ENCODE assay signal across 22 cellular contexts in the genomic region with DNA sequence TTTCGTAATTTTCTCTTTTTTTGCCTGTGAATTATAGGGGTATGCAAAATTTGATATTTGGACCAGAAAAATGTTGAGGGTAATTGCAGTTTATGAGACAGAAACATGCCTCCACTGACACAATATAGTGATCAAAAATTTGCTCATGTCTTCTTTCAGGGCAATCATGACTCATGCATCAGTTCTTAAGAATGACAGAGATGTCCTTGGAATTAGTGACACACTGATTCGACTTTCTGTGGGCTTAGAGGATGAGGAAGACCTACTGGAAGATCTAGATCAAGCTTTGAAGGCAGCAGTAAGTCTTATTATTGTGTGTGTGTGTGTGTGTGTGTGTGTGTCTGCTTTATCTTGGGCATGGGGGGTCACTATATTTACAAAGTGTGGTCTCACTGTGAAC. TPM values are rescaled to one million over a fixed set of nuclear protein-coding genes. Genes with fewer than 3 reads are reported as not detected.
DNase-seq lines count a peak whose midpoint lies in the region; ATAC-seq, FAIRE-seq and TF ChIP-seq lines count a peak whose summit lies in the region.
"Had no signal": no experiment of that assay in that cellular context is flagged by ENCODE, and none has a peak within 500 bp of the region (broad histone marks: within the 10 kb centered on the region; RNA-seq: fewer than 3 reads in every experiment).

No MANE protein-coding gene starts in this region.

- H4K20me1 ChIP-seq in endothelial cell of umbilical vein (replicated peaks; ENCODE audit: control insufficient read depth, extremely low read depth, insufficient read depth, low read length) = no peaks in the 10 kb centered on the region

- H3K27me3 ChIP-seq in endothelial cell of umbilical vein (ENCODE audit: control insufficient read depth in 2 of 2, insufficient read depth in 2 of 2, low read length in 2 of 2) = no peaks in the 10 kb centered on the region
- H3K27me3 ChIP-seq: thyroid gland had no signal

- H3K27ac Mint-ChIP-seq in activated naive CD4-positive, alpha-beta T cell treated with anti-CD3 and anti-CD28 coated beads, Interleukin-2, amount 50 U/mL, for 72 hours = peak overlapping the region in 1 of 2 donors; percentile 5
- H3K27ac Mint-ChIP-seq: activated naive CD4-positive, alpha-beta T cell treated with anti-CD3 and anti-CD28 coated beads, Interleukin-2, amount 50 U/mL, for 24 hours; mesothelial cell of epicardium; nephron progenitor cell; stimulated activated naive B cell treated with anti-CD40 and anti-IgM and Interleukin-4, amounts not matched to agents 10 μg/mL and 1 μg/mL and 100 μg/mL, for 72 hours had no signal

- TF ChIP-seq CTCF in endothelial cell of umbilical vein (IDR thresholded peaks at IDR 0.05; ENCODE audit: extremely low read depth in 1 of 2, insufficient read depth in 1 of 2, low read depth in 1 of 2, low read length in 2 of 2) = no peak
- TF ChIP-seq CTCF in GM13977 (IDR thresholded peaks at IDR 0.05; ENCODE audit: extremely low read depth, insufficient read depth, missing control alignments) = no peak

- ATAC-seq in activated naive CD4-positive, alpha-beta T cell treated with anti-CD3 and anti-CD28 coated beads, Interleukin-2, amount 50 U/mL, for 72 hours = peak; percentile 90 to 94
- ATAC-seq: left lobe of liver; stimulated activated naive B cell treated with anti-CD40 and anti-IgM and Interleukin-4, amounts not matched to agents 10 μg/mL and 1 μg/mL and 100 μg/mL, for 72 hours had no signal

- no TSS peak for BruUV-seq in endothelial cell of umbilical vein (replicated peaks; lab: Mats Ljungman, UMichigan)

- intact Hi-C loops in endothelial cell of umbilical vein (cut with micrococcal nuclease) = no loop called here

- H3K4me3 ChIP-seq in endothelial cell of umbilical vein (replicated peaks in 1 of 3; ENCODE audit: insufficient read depth in 1 of 3, low read depth in 1 of 3, low read length in 3 of 3) = no peak overlapping the region
- H3K4me3 ChIP-seq: SK-N-MC, thyroid gland had no signal

- H3K4me1 ChIP-seq in endothelial cell of umbilical vein (ENCODE audit: control insufficient read depth, extremely low read depth, insufficient read depth, low read length) = peaks cover 13% of the 10 kb centered on the region

- H3K79me2 ChIP-seq in endothelial cell of umbilical vein (ENCODE audit: control insufficient read depth, insufficient read depth, low read length) = no peaks in the 10 kb centered on the region

- H3K36me3 Mint-ChIP-seq in activated naive CD4-positive, alpha-beta T cell treated with anti-CD3 and anti-CD28 coated beads, Interleukin-2, amount 50 U/mL, for 72 hours = no peaks in the 10 kb centered on the region

- H3K9me3 Mint-ChIP-seq in activated naive CD4-positive, alpha-beta T cell treated with anti-CD3 and anti-CD28 coated beads, Interleukin-2, amount 50 U/mL, for 72 hours = no peaks in the 10 kb centered on the region
- H3K9me3 Mint-ChIP-seq: activated naive CD4-positive, alpha-beta T cell treated with anti-CD3 and anti-CD28 coated beads, Interleukin-2, amount 50 U/mL, for 24 hours; mesothelial cell of epicardium; nephron progenitor cell; stimulated activated naive B cell treated with anti-CD40 and anti-IgM and Interleukin-4, amounts not matched to agents 10 μg/mL and 1 μg/mL and 100 μg/mL, for 72 hours had no signal

- H3K9me3 ChIP-seq in endothelial cell of umbilical vein (replicated peaks; ENCODE audit: control insufficient read depth, insufficient read depth, low read length) = no peaks in the 10 kb centered on the region
- H3K9me3 ChIP-seq: thyroid gland had no signal

- in situ Hi-C loops in GM13977 (cut with MboI; ENCODE audit: low pct_unique_long_range_greater_than_20kb, low sequenced_read_pairs, unreplicated experiment) = no loop called here

- dilution Hi-C loops in endothelial cell of umbilical vein (cut with MboI; ENCODE audit: extremely low pct_ligation_motif_present, low sequenced_read_pairs) = no loop called here

- no peak overlapping the region for H3K9ac ChIP-seq in endothelial cell of umbilical vein (replicated peaks; ENCODE audit: extremely low read depth, insufficient read depth, low read length)

- no peak overlapping the region for H3K27ac ChIP-seq in endothelial cell of umbilical vein (ENCODE audit: insufficient read depth, low read depth, low read length)
- H3K27ac ChIP-seq: SK-N-MC, thyroid gland had no signal

- POLR2A ChIA-PET in endothelial cell of umbilical vein (lab: Charles Lee) = no interaction called here

- FAIRE-seq in endothelial cell of umbilical vein (lab: Jason Lieb, UNC) = no peak

- H3K4me2 ChIP-seq in endothelial cell of umbilical vein (ENCODE audit: insufficient read depth, low read length) = no peak overlapping the region

- CTCF ChIA-PET in endothelial cell of umbilical vein (lab: Charles Lee) = no interaction called here

- H3K9me1 ChIP-seq in endothelial cell of umbilical vein (replicated peaks; ENCODE audit: control insufficient read depth, extremely low read depth, insufficient read depth, low read length) = no peaks in the 10 kb centered on the region

- no peak overlapping the region for H2AFZ ChIP-seq in endothelial cell of umbilical vein (ENCODE audit: low read depth, low read length)

- no peak for TF ChIP-seq POLR2A in endothelial cell of umbilical vein (IDR thresholded peaks at IDR 0.05; ENCODE audit: low read depth, low read length)

- no peak for DNase-seq in activated naive CD4-positive, alpha-beta T cell treated with anti-CD3 and anti-CD28 coated beads, Interleukin-2, amount 50 U/mL, for 72 hours (ENCODE audit: low spot score in 2 of 2)
- DNase-seq in activated naive CD4-positive, alpha-beta T cell (lab: John Stamatoyannopoulos, UW) = no peak
- DNase-seq in M059J (ENCODE audit: low read depth) (peak; percentile 26), endothelial cell of umbilical vein (ENCODE audit: low read depth, low spot score) (no peak), GM13977 (ENCODE audit: low spot score) (no peak), NCI-H446 treated with DMSO at 0.1 percent for 48 hours (lab: John Stamatoyannopoulos, UW) (no peak), putamen (ENCODE audit: low spot score) (no peak)
- DNase-seq: activated CD8-positive, alpha-beta memory T cell treated with anti-CD3 and anti-CD28 coated beads, Interleukin-2, amount 50 U/mL, for 4 hours; COR-L47; effector CD8-positive, alpha-beta T cell; glutamatergic neuron; NCI-H1417 treated with DMSO at 0.1 percent for 48 hours; NCI-H2107; NCI-H510A treated with DMSO at 0.1 percent for 48 hours; nephron progenitor cell; RPMI8226; stimulated activated naive B cell treated with anti-CD40 and anti-IgM and Interleukin-4, amounts not matched to agents 10 μg/mL and 1 μg/mL and 100 μg/mL, for 72 hours; thyroid gland had no signal

- H3K36me3 ChIP-seq in endothelial cell of umbilical vein (ENCODE audit: control insufficient read depth in 2 of 2, extremely low read depth in 1 of 2, insufficient read depth in 2 of 2, low read length in 2 of 2) = no peaks in the 10 kb centered on the region

TF ChIP-seq in endothelial cell of umbilical vein, 7 proteins besides CTCF, POLR2A, EP300 and RAD21:
- no peak for TF ChIP-seq GATA2 (IDR thresholded peaks at IDR 0.05; ENCODE audit: insufficient read depth, insufficient read length, low read depth, low read length)
- TF ChIP-seq POLR2AphosphoS5 (IDR thresholded peaks at IDR 0.05; ENCODE audit: insufficient read depth, low read depth, low read length) = no peak
- TF ChIP-seq FOS (IDR thresholded peaks at IDR 0.05; ENCODE audit: borderline replicate concordance, insufficient read depth, low read length) = peak; percentile 13
- TF ChIP-seq EZH2 (IDR thresholded peaks at IDR 0.05; ENCODE audit: borderline replicate concordance, low read depth, low read length, severe bottlenecking) = no peak
- TF ChIP-seq JUN (IDR thresholded peaks at IDR 0.05; ENCODE audit: borderline replicate concordance, insufficient read depth, insufficient read length, low read depth) = peak; percentile 17
- TF ChIP-seq, protein P1, sequence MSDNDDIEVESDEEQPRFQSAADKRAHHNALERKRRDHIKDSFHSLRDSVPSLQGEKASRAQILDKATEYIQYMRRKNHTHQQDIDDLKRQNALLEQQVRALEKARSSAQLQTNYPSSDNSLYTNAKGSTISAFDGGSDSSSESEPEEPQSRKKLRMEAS (IDR thresholded peaks at IDR 0.05; ENCODE audit: insufficient read depth, insufficient read length) = no peak
- no peak for TF ChIP-seq MYC (IDR thresholded peaks at IDR 0.05; ENCODE audit: low read depth, low read length)
TF ChIP-seq in endothelial cell of umbilical vein: peak in this region for 2.

RNA-seq across cellular contexts. Expression of gene CTH, which starts 27.5 kb away (rescaled TPM):
- total RNA-seq in activated naive CD4-positive, alpha-beta T cell treated with anti-CD3 and anti-CD28 coated beads, Interleukin-2, amount 50 U/mL, for 72 hours = 10 to 100 TPM; 12.0 to 12.8 TPM
- total RNA-seq in M059J (2014; rRNA removed; shearing (Covaris generic)) = 3.7 and 5.9 TPM in 2 replicates
- total RNA-seq in endothelial cell of umbilical vein = 2.6 and 3.2 TPM in 2 replicates
- polyA plus RNA-seq in endothelial cell of umbilical vein = 1.7 and 2.0 TPM in 2 replicates
- polyA plus RNA-seq in endothelial cell of umbilical vein (2011; cell fraction: cytosol; rRNA removed) = 1.4 and 1.6 TPM in 2 replicates
- polyA plus RNA-seq in endothelial cell of umbilical vein (2011; cell fraction: nucleus; rRNA removed) = 1.9 and 2.2 TPM in 2 replicates
- polyA plus RNA-seq in endothelial cell of umbilical vein (2012) = 1.2 and 1.3 TPM in 2 replicates
- 2.5 and 3.7 TPM in 2 replicates for polyA minus RNA-seq in endothelial cell of umbilical vein
- polyA minus RNA-seq in endothelial cell of umbilical vein (2011; cell fraction: cytosol; rRNA and poly(A)+ RNA removed) = 23.0 TPM
- polyA minus RNA-seq in endothelial cell of umbilical vein (2011; cell fraction: nucleus; rRNA and poly(A)+ RNA removed) = 2.8 and 3.5 TPM in 2 replicates
